8 cellular contexts compared by ENCODE assay signal in genomic region chr2:199979841-199980628, GRCh38. TPM values are rescaled to one million over a fixed set of nuclear protein-coding genes. Genes with fewer than 3 reads are reported as not detected.
DNase-seq lines count a peak whose midpoint lies in the region; ATAC-seq and TF ChIP-seq lines count a peak whose summit lies in the region.

No MANE protein-coding gene starts in this region.

- H3K9me3 ChIP-seq in uterus = no peaks in the 10 kb centered on the region

- no peaks in the 10 kb centered on the region for H3K27me3 ChIP-seq in uterus

- TF ChIP-seq POLR2A in uterus (IDR thresholded peaks at IDR 0.05) = no peak

- no peak overlapping the region for H3K27ac ChIP-seq in uterus

- intact Hi-C loops in left cardiac atrium (cut with DNase I) = loop anchor here in 1 of 2 donors (2.0 to 5.0 kb wide), 2 partner anchors 503 to 722 kb away; no protein-coding TSS in a partner anchor
- intact Hi-C loops in uterus (cut with DNase I; ENCODE audit: low total_unique reads) = no loop called here

- H3K36me3 ChIP-seq in uterus = no peaks in the 10 kb centered on the region

- TF ChIP-seq CTCF in AG04449 (IDR thresholded peaks at IDR 0.05; ENCODE audit: insufficient read depth, low read length, missing control alignments) (peak; percentile 56), uterus (IDR thresholded peaks at IDR 0.05) (peak; percentile 73 to 88 (median 78))

- peak; percentile 10 for DNase-seq in AG04449 (ENCODE audit: low read depth, low spot score)
- peak; percentile 70 for DNase-seq in LoVo (ENCODE audit: low spot score)
- DNase-seq in SW 1271 (lab: John Stamatoyannopoulos, UW) = peak; percentile 10 to 41
- peak; percentile 51 for DNase-seq in activated naive CD8-positive, alpha-beta T cell treated with anti-CD3 and anti-CD28 coated beads, Interleukin-2, amount 50 U/mL, for 16 hours (ENCODE audit: low read depth, low spot score)
- peak; percentile 88 for DNase-seq in left cardiac atrium
- peak; percentile 53 for DNase-seq in pulmonary artery endothelial cell (ENCODE audit: low read depth, low spot score)
- peak; percentile 78 to 83 for DNase-seq in uterus

- H3K4me3 ChIP-seq in AG04449 (ENCODE audit: low read depth, low read length) = peak overlapping the region; percentile 7; the same call in 1 of the 2 replicates
- H3K4me3 ChIP-seq in uterus = no peak overlapping the region

- H3K4me1 ChIP-seq in uterus = peaks cover 0 to 3% of the 10 kb centered on the region in 2 donors

- ATAC-seq in GM18867 (IDR thresholded peaks at IDR 0.05; ENCODE audit: unreplicated experiment) (peak; percentile 42), left cardiac atrium (peak; percentile 81 to 83)

- POLR2A ChIA-PET in AG04449 (lab: Yijun Ruan, JAX) = no interaction called here

- CTCF ChIA-PET in AG04449 (lab: Yijun Ruan, JAX) = interaction anchor here (0.6 to 8.3 kb wide), 48 partner anchors 10 to 756 kb away, joined by 3 to 242 read pairs (median 4); partner anchors contain the start of genes KCTD18, SGO2 and SPATS2L

RNA-seq across cellular contexts. Expression of gene MAIP1, which starts 24.7 kb away (rescaled TPM):
- total RNA-seq in left cardiac atrium (10 to 100 TPM; 18.3 to 23.4 TPM), pulmonary artery endothelial cell (27.1 and 30.3 TPM in 2 replicates), uterus (10 to 100 TPM; 14.9 to 44.1 (median 16.4) TPM)

RNA-seq across cellular contexts. Expression of gene TYW5, which starts 24.7 kb away (rescaled TPM):
- 1 to 10 TPM; 3.4 to 3.9 TPM for total RNA-seq in left cardiac atrium
- total RNA-seq in pulmonary artery endothelial cell = 4.8 and 6.8 TPM in 2 replicates
- total RNA-seq in uterus = 10 to 100 TPM in 1 of 4 donors, 1 to 10 TPM in 3; 2.8 to 18.5 (median 7.8) TPM

Comparison
In these comparisons a context has a peak if more than half of its experiments do, and no peak if none do; other contexts are left out.
1. DNase-seq: peak in every context shown above with its lines; median percentile 88 in left cardiac atrium; 80 in uterus; 70 in LoVo; 53 in pulmonary artery endothelial cell; 51 in activated naive CD8-positive, alpha-beta T cell treated with anti-CD3 and anti-CD28 coated beads, Interleukin-2, amount 50 U/mL, for 16 hours; 26 in SW 1271; 10 in AG04449.